Comparison of ENCODE assay signal across 16 cellular contexts in genomic region chr5:157049605-157050004, GRCh38. TPM values are rescaled to one million over a fixed set of nuclear protein-coding genes. Genes with fewer than 3 reads are reported as not detected.
A peak's percentile ranks its signal among the peaks of the same experiment; 100 is the strongest.
DNase-seq lines count a peak whose midpoint lies in the region; ATAC-seq, FAIRE-seq and TF ChIP-seq lines count a peak whose summit lies in the region.
"Had no signal": no experiment of that assay in that cellular context is flagged by ENCODE, and none has a peak within 500 bp of the region (broad histone marks: within the 10 kb centered on the region; RNA-seq: fewer than 3 reads in every experiment).

No MANE protein-coding gene starts in this region.

- no peak for DNase-seq in activated CD8-positive, alpha-beta memory T cell treated with anti-CD3 and anti-CD28 coated beads, Interleukin-2, amount 10 ng/mL, durations not matched to agents 7 days and 5 days
- no peak for DNase-seq in activated CD8-positive, alpha-beta memory T cell treated with anti-CD3 and anti-CD28 coated beads, Interleukin-2, amount 50 U/mL, for 4 hours
- DNase-seq in H1 (ENCODE audit: low read depth in 1 of 2, low spot score in 2 of 2) = no peak
- no peak for DNase-seq in AML-193 (lab: John Stamatoyannopoulos, UW)
- DNase-seq: activated CD4-positive, alpha-beta T cell treated with anti-CD3 and anti-CD28 coated beads, Interleukin-2, amount 50 U/mL, for 1 hour; KBM-7; left ventricle myocardium superior; NCI-H2171; psoas muscle; stimulated activated CD4-positive, alpha-beta T cell treated with anti-CD3 and anti-CD28 coated beads, Interleukin-4, amount 100 ng/mL, for 4 hours had no signal

- no peaks in the 10 kb centered on the region for H3K9me3 Mint-ChIP-seq in activated CD8-positive, alpha-beta memory T cell treated with anti-CD3 and anti-CD28 coated beads, Interleukin-2, amount 10 ng/mL, durations not matched to agents 7 days and 5 days (ENCODE audit: low read depth)

- H3K27me3 ChIP-seq in HUES64 (ENCODE audit: insufficient read depth, low read length) (no peaks in the 10 kb centered on the region), H1 (replicated peaks in 1 of 4; ENCODE audit: control insufficient read depth in 3 of 4, extremely low read depth in 1 of 4, insufficient read depth in 3 of 4, low read length in 3 of 4) (no peaks in the 10 kb centered on the region), parathyroid adenoma (ENCODE audit: control insufficient read depth, insufficient read depth, low read length) (no peaks in the 10 kb centered on the region)

- H3K4me3 Mint-ChIP-seq in activated CD8-positive, alpha-beta memory T cell treated with anti-CD3 and anti-CD28 coated beads, Interleukin-2, amount 10 ng/mL, durations not matched to agents 7 days and 5 days = peak overlapping the region; percentile 46

- H3K27ac ChIP-seq in HUES64 (ENCODE audit: low read depth, low read length) (peak overlapping the region; percentile 53), H1 (ENCODE audit: low read depth, low read length) (no peak overlapping the region), parathyroid adenoma (no peak overlapping the region)
- H3K27ac ChIP-seq: psoas muscle, thoracic aorta had no signal

- TF ChIP-seq RAD21 in H1 (IDR thresholded peaks at IDR 0.05 in 1 of 2, conservative IDR thresholded peaks at IDR 0.05 in 1 of 2; ENCODE audit: low read depth in 2 of 2, low read length in 2 of 2) = no peak

- H2AK5ac ChIP-seq in H1 (ENCODE audit: low read depth, low read length) = no peak overlapping the region

- H2BK20ac ChIP-seq in H1 (ENCODE audit: low read length) = no peak overlapping the region

- H3K23me2 ChIP-seq in H1 (ENCODE audit: low read depth, low read length) = no peaks in the 10 kb centered on the region

- H3K9ac ChIP-seq in HUES64 (ENCODE audit: low read depth, low read length) (peak overlapping the region; percentile 24; the same call in 1 of the 2 replicates), H1 (replicated peaks in 1 of 4; ENCODE audit: extremely low read depth in 1 of 4, low read depth in 3 of 4, low read length in 3 of 4) (no peak overlapping the region), parathyroid adenoma (no peak overlapping the region)

- no peak overlapping the region for H3K4ac ChIP-seq in H1 (replicated peaks; ENCODE audit: insufficient read length, low read depth, low read length)

- POLR2A ChIA-PET in H1 (lab: Charles Lee; ENCODE audit: partially characterized antibody) = no interaction called here

- H2BK120ac ChIP-seq in H1 (replicated peaks; ENCODE audit: low read depth, low read length) = no peak overlapping the region

- H3K36me3 Mint-ChIP-seq in activated CD8-positive, alpha-beta memory T cell treated with anti-CD3 and anti-CD28 coated beads, Interleukin-2, amount 10 ng/mL, durations not matched to agents 7 days and 5 days = peaks cover 4% of the 10 kb centered on the region

- peak overlapping the region; percentile 26 for H3K27ac Mint-ChIP-seq in activated CD8-positive, alpha-beta memory T cell treated with anti-CD3 and anti-CD28 coated beads, Interleukin-2, amount 10 ng/mL, durations not matched to agents 7 days and 5 days

- H4K8ac ChIP-seq in H1 (ENCODE audit: extremely low read depth, insufficient read depth, low read length) = no peak overlapping the region

- TF ChIP-seq POLR2A in H1 (IDR thresholded peaks at IDR 0.05; ENCODE audit: control extremely low read depth in 1 of 2, low read depth in 2 of 2, low read length in 2 of 2) = no peak

- no peak overlapping the region for H3K23ac ChIP-seq in H1 (ENCODE audit: insufficient read length)

- H3K9me3 ChIP-seq in HUES64 (ENCODE audit: insufficient read depth, low read depth, low read length) (no peaks in the 10 kb centered on the region), H1 (ENCODE audit: insufficient read depth in 2 of 2, low read depth in 1 of 2, low read length in 1 of 2) (no peaks in the 10 kb centered on the region), parathyroid adenoma (ENCODE audit: control insufficient read depth, low read length) (no peaks in the 10 kb centered on the region)
- H3K9me3 ChIP-seq: psoas muscle, thoracic aorta had no signal

- no peaks in the 10 kb centered on the region for H3K27me3 Mint-ChIP-seq in activated CD8-positive, alpha-beta memory T cell treated with anti-CD3 and anti-CD28 coated beads, Interleukin-2, amount 10 ng/mL, durations not matched to agents 7 days and 5 days

- WGBS in HUES64 = 21% methylated on average over 1 of the region's 1 CpG
- 50% methylated on average over 1 of the region's 1 CpG; no CpG with 5 or more reads in 1 of the 2 experiments for WGBS in H1 (ENCODE audit: extremely low coverage in 1 of 2, insufficient coverage in 1 of 2, insufficient read length in 1 of 2, insufficient replicate concordance in 2 of 2, low coverage in 1 of 2, low lambda C conversion rate in 2 of 2, missing lambda C conversion rate in 1 of 2), 2 experiments

- H3K4me2 ChIP-seq in H1 (ENCODE audit: insufficient read depth in 1 of 2, low read depth in 2 of 2, low read length in 2 of 2) (no peak overlapping the region), parathyroid adenoma (ENCODE audit: low read length) (no peak overlapping the region)

- H4K5ac ChIP-seq in H1 (ENCODE audit: insufficient read length, low read depth, low read length) = no peak overlapping the region

- no peak overlapping the region for H3K56ac ChIP-seq in H1 (replicated peaks; ENCODE audit: insufficient read length, low read depth, low read length)

- CTCF ChIA-PET in activated CD8-positive, alpha-beta memory T cell treated with anti-CD3 and anti-CD28 coated beads, Interleukin-2, amount 10 ng/mL, durations not matched to agents 7 days and 5 days (lab: Charles Lee) = interaction anchor here (1.0 kb wide), 1 partner anchor 12 kb away, joined by 3 read pairs; no protein-coding TSS in a partner anchor
- CTCF ChIA-PET in H1 (lab: Charles Lee; ENCODE audit: partially characterized antibody) = interaction anchor here (0.6 to 2.4 kb wide), 2 partner anchors 22 to 83 kb away, joined by 3 to 10 read pairs; no protein-coding TSS in a partner anchor

- H3K4me1 Mint-ChIP-seq in activated CD8-positive, alpha-beta memory T cell treated with anti-CD3 and anti-CD28 coated beads, Interleukin-2, amount 10 ng/mL, durations not matched to agents 7 days and 5 days = peaks cover 18% of the 10 kb centered on the region

- TF ChIP-seq CTCF in H1 (IDR thresholded peaks at IDR 0.05; ENCODE audit: control extremely low read depth in 1 of 3, insufficient read depth in 1 of 3, low read depth in 1 of 3, low read length in 3 of 3) (no peak), parathyroid adenoma (IDR thresholded peaks at IDR 0.05) (no peak)

- ATAC-seq in activated CD8-positive, alpha-beta memory T cell treated with anti-CD3 and anti-CD28 coated beads, Interleukin-2, amount 10 ng/mL, durations not matched to agents 7 days and 5 days = no peak
- no peak for ATAC-seq in GM19035 (IDR thresholded peaks at IDR 0.05; ENCODE audit: unreplicated experiment)
- no peak for ATAC-seq in GM21619 (IDR thresholded peaks at IDR 0.05; ENCODE audit: unreplicated experiment)
- ATAC-seq: left ventricle myocardium superior, psoas muscle had no signal

- H3K14ac ChIP-seq in H1 (ENCODE audit: insufficient read length) = no peak overlapping the region

- H3K18ac ChIP-seq in H1 (ENCODE audit: extremely low read depth, low read length) = no peak overlapping the region

- no peak overlapping the region for H4K91ac ChIP-seq in H1 (replicated peaks; ENCODE audit: insufficient read length, low read length)

- no peak overlapping the region for H2BK12ac ChIP-seq in H1 (ENCODE audit: low read depth, low read length)

- no peak overlapping the region for H3K4me3 ChIP-seq in HUES64 (ENCODE audit: low read length)
- no peak overlapping the region for H3K4me3 ChIP-seq in H1 (ENCODE audit: extremely low read depth in 1 of 4, insufficient read depth in 2 of 4, low read depth in 3 of 4, low read length in 4 of 4)
- H3K4me3 ChIP-seq in parathyroid adenoma (ENCODE audit: low read depth, low read length) = no peak overlapping the region
- H3K4me3 ChIP-seq: psoas muscle, thoracic aorta had no signal

- no peaks in the 10 kb centered on the region for H3K36me3 ChIP-seq in HUES64 (ENCODE audit: insufficient read depth, low read length)
- no peaks in the 10 kb centered on the region for H3K36me3 ChIP-seq in H1 (ENCODE audit: control insufficient read depth in 2 of 4, insufficient read depth in 4 of 4, low read length in 3 of 4)
- H3K36me3 ChIP-seq in parathyroid adenoma (ENCODE audit: control insufficient read depth, insufficient read depth, low read length) = no peaks in the 10 kb centered on the region
- H3K36me3 ChIP-seq: thoracic aorta had no signal

- no peak overlapping the region for H2BK5ac ChIP-seq in H1 (ENCODE audit: low read depth, low read length)

- H2AFZ ChIP-seq in H1 (ENCODE audit: low read length) (peak overlapping the region; percentile 97; the same call in 1 of the 2 replicates), parathyroid adenoma (peak overlapping the region; percentile 36)

- FAIRE-seq in H1 (lab: Jason Lieb, UNC) = peak; percentile 19
- FAIRE-seq: bronchial epithelial cell had no signal

- H2BK15ac ChIP-seq in H1 (ENCODE audit: low read length) = no peak overlapping the region

- H3K79me2 ChIP-seq in H1 (ENCODE audit: control insufficient read depth in 1 of 2, insufficient read depth in 2 of 2, low read length in 2 of 2) (no peaks in the 10 kb centered on the region), parathyroid adenoma (no peaks in the 10 kb centered on the region)

- H3K79me1 ChIP-seq in H1 (ENCODE audit: low read depth, low read length) = no peaks in the 10 kb centered on the region

- no peak for TF ChIP-seq EP300 in H1 (IDR thresholded peaks at IDR 0.05; ENCODE audit: borderline replicate concordance in 1 of 2, low read depth in 2 of 2, low read length in 2 of 2)

- no peaks in the 10 kb centered on the region for H4K20me1 ChIP-seq in H1 (replicated peaks in 1 of 2; ENCODE audit: control insufficient read depth in 1 of 2, insufficient read depth in 2 of 2, low read length in 2 of 2)

- H3K4me1 ChIP-seq in HUES64 (ENCODE audit: insufficient read depth, low read length) = peaks cover 11% of the 10 kb centered on the region
- H3K4me1 ChIP-seq in H1 (replicated peaks in 1 of 4; ENCODE audit: control insufficient read depth in 3 of 4, insufficient read depth in 4 of 4, low read length in 3 of 4) = peaks cover 0 to 8% (median 1%) of the 10 kb centered on the region in 4 experiments; a peak in 3 of 7 replicates
- H3K4me1 ChIP-seq in parathyroid adenoma = no peaks in the 10 kb centered on the region
- H3K4me1 ChIP-seq: psoas muscle had no signal

RNA-seq across cellular contexts. Expression of gene HAVCR1, which starts 9.3 kb away (rescaled TPM):
- total RNA-seq in activated CD8-positive, alpha-beta memory T cell treated with anti-CD3 and anti-CD28 coated beads, Interleukin-2, amount 10 ng/mL, durations not matched to agents 7 days and 5 days = 1 to 10 TPM; 2.2 to 2.7 TPM
- polyA plus RNA-seq in HUES64 (2013, experiment 1 of 2) = not detected
- not detected for polyA plus RNA-seq in HUES64 (2013, experiment 2 of 2)
- not detected in 2 replicates for total RNA-seq in H1 (2021; fragmentation: NEBNext Ultra II Directional; extraction: Animal tissue kit (Norgen Biotek cat#: 25700))
- polyA plus RNA-seq in H1 (2011; rRNA removed) = not detected in 2 replicates
- not detected for polyA plus RNA-seq in H1 (2011; cell fraction: cytosol; rRNA removed)
- not detected for polyA plus RNA-seq in H1 (2011; cell fraction: nucleus; rRNA removed)
- not detected in 4 replicates for polyA plus RNA-seq in H1 (2012, experiment 1 of 2)
- polyA plus RNA-seq in H1 (2012, experiment 2 of 2) = not detected
- polyA plus RNA-seq in H1 (2013, experiment 1 of 2) = 0.04 TPM
- polyA plus RNA-seq in H1 (2013, experiment 2 of 2) = 0.04 TPM
- not detected in 2 replicates for polyA minus RNA-seq in H1 (2011; rRNA and poly(A)+ RNA removed)
- not detected for polyA minus RNA-seq in H1 (2011; cell fraction: cytosol; rRNA and poly(A)+ RNA removed)
- not detected for polyA minus RNA-seq in H1 (2011; cell fraction: nucleus; rRNA and poly(A)+ RNA removed)
- total RNA-seq: bronchial epithelial cell had no signal

RNA-seq across cellular contexts. Expression of gene HAVCR2, which starts 59.2 kb away (rescaled TPM):
- total RNA-seq in activated CD8-positive, alpha-beta memory T cell treated with anti-CD3 and anti-CD28 coated beads, Interleukin-2, amount 10 ng/mL, durations not matched to agents 7 days and 5 days = 100 to 1,000 TPM in 1 of 2 experiments, 10 to 100 TPM in 1; 51.9 to 108 TPM
- polyA plus RNA-seq in HUES64 (2013, experiment 1 of 2) = not detected
- 0.32 TPM for polyA plus RNA-seq in HUES64 (2013, experiment 2 of 2)
- total RNA-seq in H1 (2021; fragmentation: NEBNext Ultra II Directional; extraction: Animal tissue kit (Norgen Biotek cat#: 25700)) = 0.11 TPM in 1 of 2 replicates, not detected in the other
- 0.03 and 0.06 TPM in 2 replicates for polyA plus RNA-seq in H1 (2011; rRNA removed)
- polyA plus RNA-seq in H1 (2011; cell fraction: cytosol; rRNA removed) = 0.17 TPM
- polyA plus RNA-seq in H1 (2011; cell fraction: nucleus; rRNA removed) = 0.19 TPM
- polyA plus RNA-seq in H1 (2012, experiment 1 of 2) = 0.11 to 0.12 TPM in 2 of 4 replicates, not detected in the others
- polyA plus RNA-seq in H1 (2012, experiment 2 of 2) = not detected
- 0.04 TPM for polyA plus RNA-seq in H1 (2013, experiment 1 of 2)
- 0.11 TPM for polyA plus RNA-seq in H1 (2013, experiment 2 of 2)
- 0.06 and 0.34 TPM in 2 replicates for polyA minus RNA-seq in H1 (2011; rRNA and poly(A)+ RNA removed)
- polyA minus RNA-seq in H1 (2011; cell fraction: cytosol; rRNA and poly(A)+ RNA removed) = not detected
- not detected for polyA minus RNA-seq in H1 (2011; cell fraction: nucleus; rRNA and poly(A)+ RNA removed)

Comparison
In these comparisons a context has a peak if more than half of its experiments do, and no peak if none do; other contexts are left out.
1. RNA of gene HAVCR2, which starts 59.2 kb away (total RNA-seq): 51.9 to 108 TPM in activated CD8-positive, alpha-beta memory T cell treated with anti-CD3 and anti-CD28 coated beads, Interleukin-2, amount 10 ng/mL, durations not matched to agents 7 days and 5 days; 0.11 TPM in H1; every median in the first group is over 10 times any median in the second.